In genomic region chr12:88547949-88548348, GRCh38 we compare ENCODE assay signal across 2 cellular contexts. TPM values are rescaled to one million over a fixed set of nuclear protein-coding genes. Genes with fewer than 3 reads are reported as not detected.
"Had no signal": no experiment of that assay in that cellular context is flagged by ENCODE, and none has a peak within 500 bp of the region (broad histone marks: within the 10 kb centered on the region; RNA-seq: fewer than 3 reads in every experiment).

No MANE protein-coding gene starts in this region.

RNA-seq across cellular contexts. Expression of gene KITLG, which starts 32.3 kb away (rescaled TPM):
- total RNA-seq: natural killer cell treated with Interleukin-12 subunit alpha and Interleukin-12 subunit beta and Interleukin-15 and Interleukin-18, amount 100 ng/mL, for 72 hours had no signal
- polyA plus RNA-seq: naive thymus-derived CD8-positive, alpha-beta T cell had no signal
